Comparison of ENCODE assay signal across 1 cellular context in genomic region chr10:1448252-1448901, GRCh38.
TF ChIP-seq lines count a peak whose summit lies in the region.

No MANE protein-coding gene starts in this region.

TF ChIP-seq in GM23338, 12 proteins besides CTCF, POLR2A, EP300 and RAD21 (continued from another document):
- no peak for TF ChIP-seq ZNF462 (CRISPR knock-in tag; IDR thresholded peaks at IDR 0.05)
- TF ChIP-seq ETS1 (IDR thresholded peaks at IDR 0.05): no peak
- no peak for TF ChIP-seq ZNF331 (CRISPR knock-in tag; IDR thresholded peaks at IDR 0.05; ENCODE audit: low read depth)
- no peak for TF ChIP-seq ZNF114 (CRISPR knock-in tag; IDR thresholded peaks at IDR 0.05)
TF ChIP-seq in GM23338: peak in this region for 0.
